8 cellular contexts compared by ENCODE assay signal in genomic region chr6:42451146-42451594, GRCh38. TPM values are rescaled to one million over a fixed set of nuclear protein-coding genes. Genes with fewer than 3 reads are reported as not detected.
DNase-seq lines count a peak whose midpoint lies in the region; ATAC-seq lines count a peak whose summit lies in the region.

No MANE protein-coding gene starts in this region.

- H3K9me3 Mint-ChIP-seq in T-cell: no peaks in the 10 kb centered on the region

- peak overlapping the region; percentile 66 to 73 for H3K4me3 ChIP-seq in esophagus (ENCODE audit: low read depth in 1 of 2, low read length in 2 of 2)

- peak overlapping the region; percentile 89 to 99 (median 93) for H3K4me3 Mint-ChIP-seq in T-cell

- H3K36me3 Mint-ChIP-seq in T-cell: peaks cover 17% of the 10 kb centered on the region

- peaks cover 53 to 59% (median 53%) of the 10 kb centered on the region in 3 donors for H3K4me1 Mint-ChIP-seq in T-cell

- H3K4me1 ChIP-seq in esophagus (ENCODE audit: control insufficient read depth in 2 of 2, insufficient read depth in 2 of 2, low read length in 1 of 2): peaks cover 0 to 3% of the 10 kb centered on the region in 2 donors

- peak overlapping the region; percentile 95 to 96 for H3K27ac Mint-ChIP-seq in T-cell

- no peaks in the 10 kb centered on the region for H3K9me3 ChIP-seq in esophagus (ENCODE audit: control insufficient read depth in 2 of 2, insufficient read depth in 1 of 2, low read depth in 1 of 2, low read length in 1 of 2)

- 1 to 2% methylated on average over 14 of the region's 14 CpGs for WGBS in esophagus, 2 donors

- CTCF ChIA-PET in T-cell (lab: Charles Lee): interaction anchor here (0.5 to 1.9 kb wide), 4 partner anchors 11 to 252 kb away, joined by 3 to 13 read pairs (median 8); no protein-coding TSS in a partner anchor

- no peaks in the 10 kb centered on the region for H3K27me3 ChIP-seq in esophagus (ENCODE audit: control insufficient read depth in 1 of 2, insufficient read depth in 2 of 2, low read length in 2 of 2)

- H3K27me3 Mint-ChIP-seq in T-cell: no peaks in the 10 kb centered on the region

- peak; percentile 8 for DNase-seq in stimulated activated CD4-positive, alpha-beta T cell treated with anti-CD3 and anti-CD28 coated beads, Interleukin-1b, Interleukin-23, amount 100 ng/mL, for 48 hours
- no peak for DNase-seq in stimulated activated CD4-positive, alpha-beta T cell treated with anti-CD3 and anti-CD28 coated beads, Interleukin-2, amount 100 ng/mL, for 48 hours
- DNase-seq in T-cell (peak in 7 of 34 experiments; percentile 6 to 51 (median 14)), retina (peak; percentile 55), kidney tubule cell (ENCODE audit: low spot score) (no peak), Ammon's horn (ENCODE audit: low spot score) (no peak)

- no peaks in the 10 kb centered on the region for H3K36me3 ChIP-seq in esophagus (ENCODE audit: control insufficient read depth in 2 of 2, insufficient read depth in 2 of 2, low read length in 1 of 2)

- ATAC-seq in T-cell (replicated peaks in 1 of 4): no peak
- no peak for ATAC-seq in HG02884 (IDR thresholded peaks at IDR 0.05; ENCODE audit: unreplicated experiment)

- POLR2A ChIA-PET in T-cell (lab: Charles Lee): interaction anchor here (0.6 to 2.2 kb wide), 7 partner anchors 16 to 1152 kb away, joined by 3 to 11 read pairs (median 7); partner anchors contain the start of gene TOMM6 (in 1 of the 2)

- peak overlapping the region; percentile 85 to 97 for H3K27ac ChIP-seq in esophagus (ENCODE audit: low read depth in 2 of 2, low read length in 1 of 2)

RNA-seq across cellular contexts. Expression of gene TRERF1, which starts 0.6 kb away (rescaled TPM):
- total RNA-seq in T-cell: 10 to 100 TPM; 20.5 to 52.2 (median 25.6) TPM
- 1 to 10 TPM; 4.6 to 8.1 TPM for polyA plus RNA-seq in esophagus

Comparison
In these comparisons a context has a peak if more than half of its experiments do, and no peak if none do; other contexts are left out.
1. DNase-seq: peak in stimulated activated CD4-positive, alpha-beta T cell treated with anti-CD3 and anti-CD28 coated beads, Interleukin-1b, Interleukin-23, amount 100 ng/mL, for 48 hours (single experiment) and retina (single experiment); none in stimulated activated CD4-positive, alpha-beta T cell treated with anti-CD3 and anti-CD28 coated beads, Interleukin-2, amount 100 ng/mL, for 48 hours (0 of 2), kidney tubule cell (single experiment) and Ammon's horn (single experiment).